15 cellular contexts compared by ENCODE assay signal in the genomic region with DNA sequence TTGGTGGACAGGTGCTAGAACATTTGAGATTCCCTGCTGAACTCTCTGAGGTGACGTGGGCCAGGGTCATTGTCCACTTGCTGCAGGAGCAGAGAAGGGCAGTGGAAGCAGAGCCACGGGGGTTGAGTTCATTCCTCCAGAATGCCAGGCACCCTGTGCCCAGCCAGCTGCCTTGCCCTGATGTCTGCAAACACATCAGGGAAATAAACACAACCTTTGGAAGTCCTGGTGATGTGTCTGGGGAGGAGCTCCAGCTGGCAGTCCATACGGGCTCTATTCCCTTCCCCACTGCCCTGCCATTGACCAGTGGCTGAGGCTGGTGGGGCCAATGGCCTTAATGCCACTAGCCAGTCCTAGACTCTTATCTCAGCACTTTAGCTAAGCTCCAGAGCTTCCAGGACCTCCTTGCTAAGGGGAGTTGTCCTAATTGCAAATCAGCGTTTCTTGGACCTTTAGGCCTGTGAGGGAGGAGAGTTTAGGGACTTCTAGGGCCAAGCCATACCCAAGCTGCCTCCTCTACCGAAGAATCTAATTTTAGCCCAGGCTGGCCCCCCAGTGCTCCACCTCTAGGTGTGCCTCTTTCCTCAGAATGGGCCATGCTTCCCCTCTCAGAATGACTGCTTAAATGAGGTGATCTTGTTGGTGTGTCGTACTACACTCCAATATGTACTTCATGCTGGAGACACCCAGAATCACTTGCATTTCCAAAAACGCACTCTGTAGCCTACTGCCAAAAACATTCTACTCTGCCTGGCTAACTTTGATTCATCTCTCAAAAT. TPM values are rescaled to one million over a fixed set of nuclear protein-coding genes. Genes with fewer than 3 reads are reported as not detected.
DNase-seq lines count a peak whose midpoint lies in the region; ATAC-seq and TF ChIP-seq lines count a peak whose summit lies in the region.
"Had no signal": no experiment of that assay in that cellular context is flagged by ENCODE, and none has a peak within 500 bp of the region (broad histone marks: within the 10 kb centered on the region; RNA-seq: fewer than 3 reads in every experiment).

No MANE protein-coding gene starts in this region.

- H3K4me3 ChIP-seq in colonic mucosa (no peak overlapping the region), transverse colon (no peak overlapping the region), mesenchymal stem cell (ENCODE audit: insufficient read depth in 1 of 2, low read depth in 1 of 2, low read length in 2 of 2) (peak overlapping the region in 1 of 2 experiments; percentile 5), H7 (ENCODE audit: insufficient read depth, low read depth, low read length) (no peak overlapping the region)
- H3K4me3 ChIP-seq: BLaER1, GM12878, GM23338 had no signal

- 32 to 47% methylated on average over 2 to 7 of the region's 7 CpGs for WGBS in transverse colon (ENCODE audit: low coverage in 1 of 2), 2 donors
- WGBS in mesenchymal stem cell, result 67% methylated on average over 7 of the region's 7 CpGs

- no peak overlapping the region for H4K91ac ChIP-seq in mesenchymal stem cell (ENCODE audit: low read length)

- TF ChIP-seq POLR2A in transverse colon (IDR thresholded peaks at IDR 0.05), result no peak

- H3K27me3 ChIP-seq in colonic mucosa (no peaks in the 10 kb centered on the region), transverse colon (no peaks in the 10 kb centered on the region), mesenchymal stem cell (ENCODE audit: control insufficient read depth in 1 of 2, insufficient read depth in 1 of 2, low read length in 2 of 2) (peaks cover 7 to 10% of the 10 kb centered on the region in 2 experiments), H7 (ENCODE audit: control insufficient read depth, insufficient read depth, low read length) (no peaks in the 10 kb centered on the region)
- H3K27me3 ChIP-seq: BLaER1 had no signal

- no peak overlapping the region for H3K14ac ChIP-seq in mesenchymal stem cell (ENCODE audit: low read length in 2 of 2)

- no peaks in the 10 kb centered on the region for H3K79me1 ChIP-seq in mesenchymal stem cell (replicated peaks; ENCODE audit: low read length, poor library complexity, severe bottlenecking)

- H3K27ac ChIP-seq in colonic mucosa (no peak overlapping the region), transverse colon (peak overlapping the region in 1 of 4 donors; percentile 21), mesenchymal stem cell (ENCODE audit: low read length, poor library complexity, severe bottlenecking) (no peak overlapping the region)
- H3K27ac ChIP-seq: 22Rv1, BLaER1 had no signal

- no peaks in the 10 kb centered on the region for H3K36me3 ChIP-seq in colonic mucosa
- no peaks in the 10 kb centered on the region for H3K36me3 ChIP-seq in transverse colon
- H3K36me3 ChIP-seq in mesenchymal stem cell (ENCODE audit: control insufficient read depth in 1 of 2, insufficient read depth in 2 of 2, low read depth in 1 of 2, low read length in 2 of 2), result no peaks in the 10 kb centered on the region
- H3K36me3 ChIP-seq in H7 (replicated peaks; ENCODE audit: control insufficient read depth, insufficient read depth, low read length), result no peaks in the 10 kb centered on the region
- H3K36me3 ChIP-seq: BLaER1 had no signal

- no peak overlapping the region for H3K23ac ChIP-seq in mesenchymal stem cell (ENCODE audit: low read length in 2 of 2)

- no peak overlapping the region for H2BK5ac ChIP-seq in mesenchymal stem cell (ENCODE audit: low read depth, low read length, poor library complexity, severe bottlenecking)

- TF ChIP-seq CTCF in colonic mucosa (IDR thresholded peaks at IDR 0.05), result no peak
- no peak for TF ChIP-seq CTCF in transverse colon (IDR thresholded peaks at IDR 0.05)

- no peak overlapping the region for H4K8ac ChIP-seq in mesenchymal stem cell (ENCODE audit: low read length)

- intact Hi-C loops in colonic mucosa (cut with DNase I) (no loop called here), transverse colon (cut with DNase I; ENCODE audit: low total_unique reads) (no loop called here)

- no peak overlapping the region for H2BK12ac ChIP-seq in mesenchymal stem cell (ENCODE audit: low read length in 2 of 2)

- ATAC-seq in GM19328 (IDR thresholded peaks at IDR 0.05; ENCODE audit: unreplicated experiment), result no peak
- ATAC-seq: GM12878, GM23338 had no signal

- no peak overlapping the region for H2BK15ac ChIP-seq in mesenchymal stem cell (ENCODE audit: low read depth, poor library complexity, severe bottlenecking)

- H3K9ac ChIP-seq in colonic mucosa (ENCODE audit: low read depth in 2 of 2, low read length in 2 of 2), result no peak overlapping the region
- no peak overlapping the region for H3K9ac ChIP-seq in mesenchymal stem cell (ENCODE audit: low read length)
- H3K9ac ChIP-seq: BLaER1 had no signal

- DNase-seq in DMS 273 (lab: John Stamatoyannopoulos, UW; ENCODE audit: unreplicated experiment) (peak; percentile 91), DMS 273 treated with DMSO at 0.1 percent for 48 hours (lab: John Stamatoyannopoulos, UW) (no peak), colonic mucosa (peak; percentile 35), mucosa of gallbladder (ENCODE audit: low spot score) (peak; percentile 36), transverse colon (peak; percentile 38), mesenchymal stem cell (no peak), H7 (no peak)
- DNase-seq: CD8-positive, alpha-beta memory T cell; DMS79; H9 had no signal

- no peak overlapping the region for H2BK120ac ChIP-seq in mesenchymal stem cell (ENCODE audit: low read depth, low read length)

- H2AK5ac ChIP-seq in mesenchymal stem cell (ENCODE audit: low read length, severe bottlenecking), result no peak overlapping the region

- in situ Hi-C loops in transverse colon (cut with MboI; ENCODE audit: low pct_ligation_motif_present in 1 of 4, low pct_unique_long_range_greater_than_20kb in 1 of 4, low sequenced_read_pairs in 3 of 4), result loop anchor here in 1 of 4 donors (10.0 kb wide), 1 partner anchor 46 kb away; no protein-coding TSS in a partner anchor

- H3K4me1 ChIP-seq in colonic mucosa (peaks cover 6% of the 10 kb centered on the region), transverse colon (peaks cover 7 to 28% (median 13%) of the 10 kb centered on the region in 4 donors), mesenchymal stem cell (ENCODE audit: control insufficient read depth, insufficient read depth, low read depth, low read length) (peaks cover 7% of the 10 kb centered on the region)

- H3K4ac ChIP-seq in mesenchymal stem cell (ENCODE audit: low read depth in 1 of 2, low read length in 2 of 2), result no peak overlapping the region

- no peak for TF ChIP-seq EP300 in transverse colon (IDR thresholded peaks at IDR 0.05; ENCODE audit: low read depth)

- H3K4me2 ChIP-seq in mesenchymal stem cell (ENCODE audit: low read length, poor library complexity, severe bottlenecking), result no peak overlapping the region
- H3K4me2 ChIP-seq: BLaER1, GM23338 had no signal

- no peak overlapping the region for H2AFZ ChIP-seq in mesenchymal stem cell (ENCODE audit: low read depth, low read length)
- H2AFZ ChIP-seq: GM23338 had no signal

- H3K9me3 ChIP-seq in colonic mucosa (no peaks in the 10 kb centered on the region), transverse colon (no peaks in the 10 kb centered on the region), mesenchymal stem cell (ENCODE audit: control insufficient read depth, low read length) (no peaks in the 10 kb centered on the region)
- H3K9me3 ChIP-seq: BLaER1 had no signal

- no peak overlapping the region for H3K18ac ChIP-seq in mesenchymal stem cell (ENCODE audit: low read depth in 1 of 2, low read length in 2 of 2)

RNA-seq across cellular contexts. Expression of a gene that starts 25.9 kb away (rescaled TPM):
- total RNA-seq in colonic mucosa (10 to 100 TPM; 15.6 to 27.2 TPM), mucosa of gallbladder (3.3 TPM), transverse colon (10 to 100 TPM in 3 of 4 donors, 1 to 10 TPM in 1; 2.0 to 79.3 (median 13.1) TPM)
- 0.72 TPM for polyA plus RNA-seq in mesenchymal stem cell (2013, experiment 1 of 2)
- 0.67 TPM for polyA plus RNA-seq in mesenchymal stem cell (2013, experiment 2 of 2)
- total RNA-seq in H7 (2014; rRNA removed; shearing (Covaris generic)), result 4.7 and 6.4 TPM in 2 replicates

RNA-seq across cellular contexts. Expression of a gene that starts 27.3 kb away (rescaled TPM):
- total RNA-seq in colonic mucosa (10 to 100 TPM; 16.4 to 17.0 TPM), mucosa of gallbladder (4.4 TPM), transverse colon (10 to 100 TPM; 14.2 to 27.3 (median 15.8) TPM)
- 0.04 TPM for polyA plus RNA-seq in mesenchymal stem cell (2013, experiment 1 of 2)
- 0.03 TPM for polyA plus RNA-seq in mesenchymal stem cell (2013, experiment 2 of 2)
- total RNA-seq in H7 (2014; rRNA removed; shearing (Covaris generic)), result 49.0 and 52.5 TPM in 2 replicates
- polyA plus RNA-seq: CD8-positive, alpha-beta memory T cell had no signal

RNA-seq across cellular contexts. Expression of a gene that starts 45.7 kb away (rescaled TPM):
- total RNA-seq in colonic mucosa, result 10 to 100 TPM; 15.2 to 18.1 TPM
- 13.4 TPM for total RNA-seq in mucosa of gallbladder
- 10 to 100 TPM; 16.8 to 35.4 (median 19.2) TPM for total RNA-seq in transverse colon
- polyA plus RNA-seq in mesenchymal stem cell (2013, experiment 1 of 2), result 10.1 TPM
- 10.4 TPM for polyA plus RNA-seq in mesenchymal stem cell (2013, experiment 2 of 2)
- total RNA-seq in H7 (2014; rRNA removed; shearing (Covaris generic)), result 57.0 and 77.0 TPM in 2 replicates

Comparison
In these comparisons a context has a peak if more than half of its experiments do, and no peak if none do; other contexts are left out.
1. DNase-seq: peak in DMS 273 (single experiment), colonic mucosa (single experiment), mucosa of gallbladder (single experiment) and transverse colon (single experiment); none in DMS 273 treated with DMSO at 0.1 percent for 48 hours (single experiment), mesenchymal stem cell (single experiment) and H7 (single experiment).